1 cellular context compared by ENCODE assay signal in the genomic region with DNA sequence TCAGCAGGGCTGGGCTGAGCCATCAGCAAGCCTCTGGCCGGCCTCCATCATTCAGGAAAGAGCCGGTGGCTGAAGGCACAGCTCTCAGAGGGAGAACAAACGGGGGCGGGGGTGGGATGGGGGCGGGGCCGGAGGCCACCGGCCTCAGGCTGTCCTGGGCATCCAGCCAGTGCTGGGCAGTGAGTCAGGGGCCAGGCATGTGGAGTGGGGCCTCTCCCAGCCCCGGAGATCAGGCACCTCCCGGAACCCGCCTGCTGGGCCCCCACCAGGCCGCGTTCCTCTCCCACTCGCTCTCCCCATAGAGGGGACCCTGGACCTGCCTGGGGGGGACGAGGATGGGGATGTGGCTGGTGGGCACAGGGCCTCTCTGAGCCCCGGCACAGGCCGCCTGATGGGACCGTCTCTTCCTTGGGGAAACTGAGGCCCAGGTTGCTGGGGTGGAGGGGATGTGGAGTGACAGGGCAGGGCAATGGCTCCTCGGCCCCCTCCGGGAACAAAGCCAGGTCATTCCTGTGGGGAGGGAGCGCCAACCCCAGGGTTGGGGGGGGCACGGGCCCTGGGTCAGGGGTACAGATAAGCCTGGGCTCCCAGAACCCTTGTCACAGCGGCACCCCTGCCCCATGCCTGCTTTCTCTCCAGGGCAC.
TF ChIP-seq lines count a peak whose summit lies in the region.

No MANE protein-coding gene starts in this region.

TF ChIP-seq in K562, 482 proteins besides CTCF, POLR2A, EP300 and RAD21 (continued from another document):
- TF ChIP-seq, protein P1, sequence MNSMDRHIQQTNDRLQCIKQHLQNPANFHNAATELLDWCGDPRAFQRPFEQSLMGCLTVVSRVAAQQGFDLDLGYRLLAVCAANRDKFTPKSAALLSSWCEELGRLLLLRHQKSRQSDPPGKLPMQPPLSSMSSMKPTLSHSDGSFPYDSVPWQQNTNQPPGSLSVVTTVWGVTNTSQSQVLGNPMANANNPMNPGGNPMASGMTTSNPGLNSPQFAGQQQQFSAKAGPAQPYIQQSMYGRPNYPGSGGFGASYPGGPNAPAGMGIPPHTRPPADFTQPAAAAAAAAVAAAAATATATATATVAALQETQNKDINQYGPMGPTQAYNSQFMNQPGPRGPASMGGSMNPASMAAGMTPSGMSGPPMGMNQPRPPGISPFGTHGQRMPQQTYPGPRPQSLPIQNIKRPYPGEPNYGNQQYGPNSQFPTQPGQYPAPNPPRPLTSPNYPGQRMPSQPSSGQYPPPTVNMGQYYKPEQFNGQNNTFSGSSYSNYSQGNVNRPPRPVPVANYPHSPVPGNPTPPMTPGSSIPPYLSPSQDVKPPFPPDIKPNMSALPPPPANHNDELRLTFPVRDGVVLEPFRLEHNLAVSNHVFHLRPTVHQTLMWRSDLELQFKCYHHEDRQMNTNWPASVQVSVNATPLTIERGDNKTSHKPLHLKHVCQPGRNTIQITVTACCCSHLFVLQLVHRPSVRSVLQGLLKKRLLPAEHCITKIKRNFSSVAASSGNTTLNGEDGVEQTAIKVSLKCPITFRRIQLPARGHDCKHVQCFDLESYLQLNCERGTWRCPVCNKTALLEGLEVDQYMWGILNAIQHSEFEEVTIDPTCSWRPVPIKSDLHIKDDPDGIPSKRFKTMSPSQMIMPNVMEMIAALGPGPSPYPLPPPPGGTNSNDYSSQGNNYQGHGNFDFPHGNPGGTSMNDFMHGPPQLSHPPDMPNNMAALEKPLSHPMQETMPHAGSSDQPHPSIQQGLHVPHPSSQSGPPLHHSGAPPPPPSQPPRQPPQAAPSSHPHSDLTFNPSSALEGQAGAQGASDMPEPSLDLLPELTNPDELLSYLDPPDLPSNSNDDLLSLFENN (IDR thresholded peaks at IDR 0.05; ENCODE audit: low read depth in 2 of 2, low read length in 2 of 2) = 0 out of 4 replicates have a peak, but pooled peaks of 1 of the 2 experiments have one; percentile 10
- TF ChIP-seq BCOR (IDR thresholded peaks at IDR 0.05) (peak; percentile 7; the same call in 1 of the 2 replicates), NFIC (IDR thresholded peaks at IDR 0.05) (peak; percentile 85), ASH1L (IDR thresholded peaks at IDR 0.05; ENCODE audit: borderline replicate concordance, low read depth, partially characterized antibody) (no peak), MAFF (IDR thresholded peaks at IDR 0.05; ENCODE audit: low read length) (no peak), SMC3 (conservative IDR thresholded peaks at IDR 0.05; ENCODE audit: insufficient read depth, low read depth, low read length) (no peak), SMARCA4 (IDR thresholded peaks at IDR 0.05) (peak; percentile 51; the same call in 1 of the 2 replicates), TARDBP (IDR thresholded peaks at IDR 0.05) (no peak), TEAD4 (IDR thresholded peaks at IDR 0.05; ENCODE audit: low read length) (peak; percentile 67), TEAD4 (CRISPR knock-in tag; IDR thresholded peaks at IDR 0.05; ENCODE audit: borderline replicate concordance) (no peak), CREM (IDR thresholded peaks at IDR 0.05; ENCODE audit: low read depth) (0 out of 2 replicates have a peak, but pooled peaks have one; percentile 9), HIVEP1 (CRISPR knock-in tag; IDR thresholded peaks at IDR 0.05) (0 out of 2 replicates have a peak, but pooled peaks have one; percentile 30), FOSL1 (tag; conservative IDR thresholded peaks at IDR 0.05) (peak; percentile 89), FIP1L1 (IDR thresholded peaks at IDR 0.05; ENCODE audit: low read depth, low read length, poor library complexity, severe bottlenecking) (peak; percentile 69), NR2C2 (CRISPR knock-in tag; IDR thresholded peaks at IDR 0.05) (peak; percentile 28; the same call in 1 of the 2 replicates), NR2C2 (tag; IDR thresholded peaks at IDR 0.05) (no peak), SMARCE1 (IDR thresholded peaks at IDR 0.05) (peak; percentile 67), FOS (IDR thresholded peaks at IDR 0.05; ENCODE audit: extremely low read depth, insufficient read length) (peak; percentile 4), ZBTB12 (CRISPR knock-in tag; IDR thresholded peaks at IDR 0.05) (no peak), ZNF232 (CRISPR knock-in tag; IDR thresholded peaks at IDR 0.05) (no peak), RUNX1 (IDR thresholded peaks at IDR 0.05; ENCODE audit: low read depth) (no peak), KDM1A (IDR thresholded peaks at IDR 0.05) (no peak), JUN (IDR thresholded peaks at IDR 0.05; ENCODE audit: borderline replicate concordance, low read depth, low read length) (peak; percentile 69), JUN (CRISPR knock-in tag; IDR thresholded peaks at IDR 0.05; ENCODE audit: borderline replicate concordance) (no peak), POLR2G (IDR thresholded peaks at IDR 0.05; ENCODE audit: low read depth, low read length) (peak; percentile 84), ATF3 (IDR thresholded peaks at IDR 0.05) (peak; percentile 61), ATF3 (CRISPR knock-in tag; conservative IDR thresholded peaks at IDR 0.05) (no peak), EGR1 (conservative IDR thresholded peaks at IDR 0.05) (0 out of 2 replicates have a peak, but pooled peaks have one; percentile 15), CSDE1 (IDR thresholded peaks at IDR 0.05) (no peak), ZNF311 (CRISPR knock-in tag; IDR thresholded peaks at IDR 0.05) (no peak), ZBTB11 (CRISPR knock-in tag; IDR thresholded peaks at IDR 0.05) (0 out of 6 replicates have a peak, but pooled peaks of 1 of the 3 experiments have one; percentile 17), SIN3A (IDR thresholded peaks at IDR 0.05; ENCODE audit: borderline replicate concordance in 2 of 2, control insufficient read depth in 1 of 2, low read depth in 2 of 2, low read length in 2 of 2) (no peak), JUND (IDR thresholded peaks at IDR 0.05; ENCODE audit: borderline replicate concordance, low read depth, low read length) (peak; percentile 88), JUND (tag; IDR thresholded peaks at IDR 0.05; ENCODE audit: borderline replicate concordance, low read depth, low read length) (no peak; the same call in 2 of the 3 replicates)
- TF ChIP-seq, protein P2, sequence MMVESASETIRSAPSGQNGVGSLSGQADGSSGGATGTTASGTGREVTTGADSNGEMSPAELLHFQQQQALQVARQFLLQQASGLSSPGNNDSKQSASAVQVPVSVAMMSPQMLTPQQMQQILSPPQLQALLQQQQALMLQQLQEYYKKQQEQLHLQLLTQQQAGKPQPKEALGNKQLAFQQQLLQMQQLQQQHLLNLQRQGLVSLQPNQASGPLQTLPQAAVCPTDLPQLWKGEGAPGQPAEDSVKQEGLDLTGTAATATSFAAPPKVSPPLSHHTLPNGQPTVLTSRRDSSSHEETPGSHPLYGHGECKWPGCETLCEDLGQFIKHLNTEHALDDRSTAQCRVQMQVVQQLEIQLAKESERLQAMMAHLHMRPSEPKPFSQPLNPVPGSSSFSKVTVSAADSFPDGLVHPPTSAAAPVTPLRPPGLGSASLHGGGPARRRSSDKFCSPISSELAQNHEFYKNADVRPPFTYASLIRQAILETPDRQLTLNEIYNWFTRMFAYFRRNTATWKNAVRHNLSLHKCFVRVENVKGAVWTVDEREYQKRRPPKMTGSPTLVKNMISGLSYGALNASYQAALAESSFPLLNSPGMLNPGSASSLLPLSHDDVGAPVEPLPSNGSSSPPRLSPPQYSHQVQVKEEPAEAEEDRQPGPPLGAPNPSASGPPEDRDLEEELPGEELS (CRISPR knock-in tag; IDR thresholded peaks at IDR 0.05; ENCODE audit: borderline replicate concordance) = no peak
- TF ChIP-seq, protein P3, sequence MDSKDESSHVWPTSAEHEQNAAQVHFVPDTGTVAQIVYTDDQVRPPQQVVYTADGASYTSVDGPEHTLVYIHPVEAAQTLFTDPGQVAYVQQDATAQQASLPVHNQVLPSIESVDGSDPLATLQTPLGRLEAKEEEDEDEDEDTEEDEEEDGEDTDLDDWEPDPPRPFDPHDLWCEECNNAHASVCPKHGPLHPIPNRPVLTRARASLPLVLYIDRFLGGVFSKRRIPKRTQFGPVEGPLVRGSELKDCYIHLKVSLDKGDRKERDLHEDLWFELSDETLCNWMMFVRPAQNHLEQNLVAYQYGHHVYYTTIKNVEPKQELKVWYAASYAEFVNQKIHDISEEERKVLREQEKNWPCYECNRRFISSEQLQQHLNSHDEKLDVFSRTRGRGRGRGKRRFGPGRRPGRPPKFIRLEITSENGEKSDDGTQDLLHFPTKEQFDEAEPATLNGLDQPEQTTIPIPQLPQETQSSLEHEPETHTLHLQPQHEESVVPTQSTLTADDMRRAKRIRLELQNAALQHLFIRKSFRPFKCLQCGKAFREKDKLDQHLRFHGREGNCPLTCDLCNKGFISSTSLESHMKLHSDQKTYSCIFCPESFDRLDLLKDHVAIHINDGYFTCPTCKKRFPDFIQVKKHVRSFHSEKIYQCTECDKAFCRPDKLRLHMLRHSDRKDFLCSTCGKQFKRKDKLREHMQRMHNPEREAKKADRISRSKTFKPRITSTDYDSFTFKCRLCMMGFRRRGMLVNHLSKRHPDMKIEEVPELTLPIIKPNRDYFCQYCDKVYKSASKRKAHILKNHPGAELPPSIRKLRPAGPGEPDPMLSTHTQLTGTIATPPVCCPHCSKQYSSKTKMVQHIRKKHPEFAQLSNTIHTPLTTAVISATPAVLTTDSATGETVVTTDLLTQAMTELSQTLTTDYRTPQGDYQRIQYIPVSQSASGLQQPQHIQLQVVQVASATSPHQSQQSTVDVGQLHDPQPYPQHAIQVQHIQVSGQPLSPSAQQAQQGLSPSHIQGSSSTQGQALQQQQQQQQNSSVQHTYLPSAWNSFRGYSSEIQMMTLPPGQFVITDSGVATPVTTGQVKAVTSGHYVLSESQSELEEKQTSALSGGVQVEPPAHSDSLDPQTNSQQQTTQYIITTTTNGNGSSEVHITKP (IDR thresholded peaks at IDR 0.05; ENCODE audit: partially characterized antibody) = no peak
- TF ChIP-seq, protein P4, sequence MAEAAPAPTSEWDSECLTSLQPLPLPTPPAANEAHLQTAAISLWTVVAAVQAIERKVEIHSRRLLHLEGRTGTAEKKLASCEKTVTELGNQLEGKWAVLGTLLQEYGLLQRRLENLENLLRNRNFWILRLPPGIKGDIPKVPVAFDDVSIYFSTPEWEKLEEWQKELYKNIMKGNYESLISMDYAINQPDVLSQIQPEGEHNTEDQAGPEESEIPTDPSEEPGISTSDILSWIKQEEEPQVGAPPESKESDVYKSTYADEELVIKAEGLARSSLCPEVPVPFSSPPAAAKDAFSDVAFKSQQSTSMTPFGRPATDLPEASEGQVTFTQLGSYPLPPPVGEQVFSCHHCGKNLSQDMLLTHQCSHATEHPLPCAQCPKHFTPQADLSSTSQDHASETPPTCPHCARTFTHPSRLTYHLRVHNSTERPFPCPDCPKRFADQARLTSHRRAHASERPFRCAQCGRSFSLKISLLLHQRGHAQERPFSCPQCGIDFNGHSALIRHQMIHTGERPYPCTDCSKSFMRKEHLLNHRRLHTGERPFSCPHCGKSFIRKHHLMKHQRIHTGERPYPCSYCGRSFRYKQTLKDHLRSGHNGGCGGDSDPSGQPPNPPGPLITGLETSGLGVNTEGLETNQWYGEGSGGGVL (CRISPR knock-in tag; IDR thresholded peaks at IDR 0.05) = no peak
- TF ChIP-seq, protein P5, sequence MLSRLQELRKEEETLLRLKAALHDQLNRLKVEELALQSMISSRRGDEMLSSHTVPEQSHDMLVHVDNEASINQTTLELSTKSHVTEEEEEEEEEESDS (CRISPR knock-in tag; IDR thresholded peaks at IDR 0.05) = no peak
